ENCODE assay signal across 1 cellular context in the genomic region with DNA sequence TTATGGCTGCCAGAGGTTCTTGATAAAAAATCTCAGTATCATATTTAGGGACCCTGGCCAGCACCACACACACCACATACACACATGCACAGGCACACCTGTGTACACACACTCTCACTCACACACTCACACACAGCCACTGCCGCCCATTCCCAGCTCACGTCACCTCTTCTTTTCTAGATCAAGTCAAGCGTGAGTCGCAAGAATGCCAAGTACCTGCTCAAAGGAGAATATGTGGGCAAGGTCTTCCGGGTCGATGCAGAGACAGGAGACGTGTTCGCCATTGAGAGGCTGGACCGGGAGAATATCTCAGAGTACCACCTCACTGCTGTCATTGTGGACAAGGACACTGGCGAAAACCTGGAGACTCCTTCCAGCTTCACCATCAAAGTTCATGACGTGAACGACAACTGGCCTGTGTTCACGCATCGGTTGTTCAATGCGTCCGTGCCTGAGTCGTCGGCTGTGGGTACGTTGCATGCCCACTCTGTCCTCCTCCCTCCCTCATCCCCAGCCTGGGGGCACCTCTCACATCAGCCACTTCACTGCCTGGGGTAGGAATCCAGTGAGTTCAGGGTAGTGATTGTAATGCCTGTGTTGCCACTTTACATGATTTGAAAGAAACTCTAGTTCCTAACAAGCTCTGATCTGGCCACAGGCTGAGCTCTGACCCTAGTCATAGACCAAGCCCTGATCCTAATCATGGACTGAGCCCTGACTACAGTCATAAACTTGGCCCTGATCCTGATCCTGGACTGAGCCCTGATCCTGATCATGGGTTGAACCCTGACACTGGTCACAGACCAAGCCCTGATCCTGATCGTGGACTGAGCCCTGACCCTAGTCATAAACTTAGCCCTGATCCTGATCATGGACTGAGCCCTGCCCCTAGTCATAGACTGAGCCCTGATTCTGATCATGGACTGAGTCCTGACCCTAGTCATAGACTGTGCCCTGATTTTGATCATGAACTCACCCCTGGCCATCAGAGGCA.
TF ChIP-seq lines count a peak whose summit lies in the region.

No MANE protein-coding gene starts in this region.

TF ChIP-seq in HepG2, 621 proteins besides CTCF, POLR2A, EP300 and RAD21 (continued from another document and continues in another):
- TF ChIP-seq ISL2 (CRISPR knock-in tag; IDR thresholded peaks at IDR 0.05) (no peak), ZNF713 (CRISPR knock-in tag; IDR thresholded peaks at IDR 0.05) (no peak), ZNF577 (CRISPR knock-in tag; IDR thresholded peaks at IDR 0.05; ENCODE audit: borderline replicate concordance, low read depth) (no peak), NKX3-1 (CRISPR knock-in tag; IDR thresholded peaks at IDR 0.05) (no peak), ZNF543 (CRISPR knock-in tag; IDR thresholded peaks at IDR 0.05) (no peak), NCOA1 (CRISPR knock-in tag; IDR thresholded peaks at IDR 0.05) (no peak), KDM3A (CRISPR knock-in tag; IDR thresholded peaks at IDR 0.05; ENCODE audit: low read depth) (no peak), HMGA1 (CRISPR knock-in tag; conservative IDR thresholded peaks at IDR 0.05) (no peak), MLLT10 (CRISPR knock-in tag; IDR thresholded peaks at IDR 0.05) (no peak), CBX1 (IDR thresholded peaks at IDR 0.05; ENCODE audit: low read depth) (no peak), SMAD9 (CRISPR knock-in tag; IDR thresholded peaks at IDR 0.05) (no peak), PAF1 (CRISPR knock-in tag; IDR thresholded peaks at IDR 0.05) (no peak), RARG (CRISPR knock-in tag; IDR thresholded peaks at IDR 0.05; ENCODE audit: low read depth) (no peak), NONO (IDR thresholded peaks at IDR 0.05) (no peak), NONO (CRISPR knock-in tag; conservative IDR thresholded peaks at IDR 0.05) (0 out of 2 replicates have a peak, but pooled peaks have one; percentile 26), PHF20 (CRISPR knock-in tag; IDR thresholded peaks at IDR 0.05) (no peak)
- TF ChIP-seq, protein P1, sequence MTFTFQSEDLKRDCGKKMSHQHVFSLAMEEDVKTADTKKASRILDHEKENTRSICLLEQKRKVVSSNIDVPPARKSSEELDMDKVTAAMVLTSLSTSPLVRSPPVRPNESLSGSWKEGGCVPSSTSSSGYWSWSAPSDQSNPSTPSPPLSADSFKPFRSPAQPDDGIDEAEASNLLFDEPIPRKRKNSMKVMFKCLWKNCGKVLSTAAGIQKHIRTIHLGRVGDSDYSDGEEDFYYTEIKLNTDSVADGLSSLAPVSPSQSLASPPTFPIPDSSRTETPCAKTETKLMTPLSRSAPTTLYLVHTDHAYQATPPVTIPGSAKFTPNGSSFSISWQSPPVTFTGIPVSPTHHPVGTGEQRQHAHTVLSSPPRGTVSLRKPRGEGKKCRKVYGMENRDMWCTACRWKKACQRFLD (CRISPR knock-in tag; IDR thresholded peaks at IDR 0.05; ENCODE audit: borderline replicate concordance), result no peak
- TF ChIP-seq, protein P2, sequence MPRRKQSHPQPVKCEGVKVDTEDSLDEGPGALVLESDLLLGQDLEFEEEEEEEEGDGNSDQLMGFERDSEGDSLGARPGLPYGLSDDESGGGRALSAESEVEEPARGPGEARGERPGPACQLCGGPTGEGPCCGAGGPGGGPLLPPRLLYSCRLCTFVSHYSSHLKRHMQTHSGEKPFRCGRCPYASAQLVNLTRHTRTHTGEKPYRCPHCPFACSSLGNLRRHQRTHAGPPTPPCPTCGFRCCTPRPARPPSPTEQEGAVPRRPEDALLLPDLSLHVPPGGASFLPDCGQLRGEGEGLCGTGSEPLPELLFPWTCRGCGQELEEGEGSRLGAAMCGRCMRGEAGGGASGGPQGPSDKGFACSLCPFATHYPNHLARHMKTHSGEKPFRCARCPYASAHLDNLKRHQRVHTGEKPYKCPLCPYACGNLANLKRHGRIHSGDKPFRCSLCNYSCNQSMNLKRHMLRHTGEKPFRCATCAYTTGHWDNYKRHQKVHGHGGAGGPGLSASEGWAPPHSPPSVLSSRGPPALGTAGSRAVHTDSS (CRISPR knock-in tag; conservative IDR thresholded peaks at IDR 0.05), result no peak
- TF ChIP-seq, protein P3, sequence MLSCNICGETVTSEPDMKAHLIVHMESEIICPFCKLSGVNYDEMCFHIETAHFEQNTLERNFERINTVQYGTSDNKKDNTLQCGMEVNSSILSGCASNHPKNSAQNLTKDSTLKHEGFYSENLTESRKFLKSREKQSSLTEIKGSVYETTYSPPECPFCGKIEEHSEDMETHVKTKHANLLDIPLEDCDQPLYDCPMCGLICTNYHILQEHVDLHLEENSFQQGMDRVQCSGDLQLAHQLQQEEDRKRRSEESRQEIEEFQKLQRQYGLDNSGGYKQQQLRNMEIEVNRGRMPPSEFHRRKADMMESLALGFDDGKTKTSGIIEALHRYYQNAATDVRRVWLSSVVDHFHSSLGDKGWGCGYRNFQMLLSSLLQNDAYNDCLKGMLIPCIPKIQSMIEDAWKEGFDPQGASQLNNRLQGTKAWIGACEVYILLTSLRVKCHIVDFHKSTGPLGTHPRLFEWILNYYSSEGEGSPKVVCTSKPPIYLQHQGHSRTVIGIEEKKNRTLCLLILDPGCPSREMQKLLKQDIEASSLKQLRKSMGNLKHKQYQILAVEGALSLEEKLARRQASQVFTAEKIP (CRISPR knock-in tag; IDR thresholded peaks at IDR 0.05; ENCODE audit: borderline replicate concordance), result no peak
- TF ChIP-seq, protein P4, sequence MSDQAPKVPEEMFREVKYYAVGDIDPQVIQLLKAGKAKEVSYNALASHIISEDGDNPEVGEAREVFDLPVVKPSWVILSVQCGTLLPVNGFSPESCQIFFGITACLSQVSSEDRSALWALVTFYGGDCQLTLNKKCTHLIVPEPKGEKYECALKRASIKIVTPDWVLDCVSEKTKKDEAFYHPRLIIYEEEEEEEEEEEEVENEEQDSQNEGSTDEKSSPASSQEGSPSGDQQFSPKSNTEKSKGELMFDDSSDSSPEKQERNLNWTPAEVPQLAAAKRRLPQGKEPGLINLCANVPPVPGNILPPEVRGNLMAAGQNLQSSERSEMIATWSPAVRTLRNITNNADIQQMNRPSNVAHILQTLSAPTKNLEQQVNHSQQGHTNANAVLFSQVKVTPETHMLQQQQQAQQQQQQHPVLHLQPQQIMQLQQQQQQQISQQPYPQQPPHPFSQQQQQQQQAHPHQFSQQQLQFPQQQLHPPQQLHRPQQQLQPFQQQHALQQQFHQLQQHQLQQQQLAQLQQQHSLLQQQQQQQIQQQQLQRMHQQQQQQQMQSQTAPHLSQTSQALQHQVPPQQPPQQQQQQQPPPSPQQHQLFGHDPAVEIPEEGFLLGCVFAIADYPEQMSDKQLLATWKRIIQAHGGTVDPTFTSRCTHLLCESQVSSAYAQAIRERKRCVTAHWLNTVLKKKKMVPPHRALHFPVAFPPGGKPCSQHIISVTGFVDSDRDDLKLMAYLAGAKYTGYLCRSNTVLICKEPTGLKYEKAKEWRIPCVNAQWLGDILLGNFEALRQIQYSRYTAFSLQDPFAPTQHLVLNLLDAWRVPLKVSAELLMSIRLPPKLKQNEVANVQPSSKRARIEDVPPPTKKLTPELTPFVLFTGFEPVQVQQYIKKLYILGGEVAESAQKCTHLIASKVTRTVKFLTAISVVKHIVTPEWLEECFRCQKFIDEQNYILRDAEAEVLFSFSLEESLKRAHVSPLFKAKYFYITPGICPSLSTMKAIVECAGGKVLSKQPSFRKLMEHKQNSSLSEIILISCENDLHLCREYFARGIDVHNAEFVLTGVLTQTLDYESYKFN (CRISPR knock-in tag; conservative IDR thresholded peaks at IDR 0.05), result no peak
- TF ChIP-seq, protein P5, sequence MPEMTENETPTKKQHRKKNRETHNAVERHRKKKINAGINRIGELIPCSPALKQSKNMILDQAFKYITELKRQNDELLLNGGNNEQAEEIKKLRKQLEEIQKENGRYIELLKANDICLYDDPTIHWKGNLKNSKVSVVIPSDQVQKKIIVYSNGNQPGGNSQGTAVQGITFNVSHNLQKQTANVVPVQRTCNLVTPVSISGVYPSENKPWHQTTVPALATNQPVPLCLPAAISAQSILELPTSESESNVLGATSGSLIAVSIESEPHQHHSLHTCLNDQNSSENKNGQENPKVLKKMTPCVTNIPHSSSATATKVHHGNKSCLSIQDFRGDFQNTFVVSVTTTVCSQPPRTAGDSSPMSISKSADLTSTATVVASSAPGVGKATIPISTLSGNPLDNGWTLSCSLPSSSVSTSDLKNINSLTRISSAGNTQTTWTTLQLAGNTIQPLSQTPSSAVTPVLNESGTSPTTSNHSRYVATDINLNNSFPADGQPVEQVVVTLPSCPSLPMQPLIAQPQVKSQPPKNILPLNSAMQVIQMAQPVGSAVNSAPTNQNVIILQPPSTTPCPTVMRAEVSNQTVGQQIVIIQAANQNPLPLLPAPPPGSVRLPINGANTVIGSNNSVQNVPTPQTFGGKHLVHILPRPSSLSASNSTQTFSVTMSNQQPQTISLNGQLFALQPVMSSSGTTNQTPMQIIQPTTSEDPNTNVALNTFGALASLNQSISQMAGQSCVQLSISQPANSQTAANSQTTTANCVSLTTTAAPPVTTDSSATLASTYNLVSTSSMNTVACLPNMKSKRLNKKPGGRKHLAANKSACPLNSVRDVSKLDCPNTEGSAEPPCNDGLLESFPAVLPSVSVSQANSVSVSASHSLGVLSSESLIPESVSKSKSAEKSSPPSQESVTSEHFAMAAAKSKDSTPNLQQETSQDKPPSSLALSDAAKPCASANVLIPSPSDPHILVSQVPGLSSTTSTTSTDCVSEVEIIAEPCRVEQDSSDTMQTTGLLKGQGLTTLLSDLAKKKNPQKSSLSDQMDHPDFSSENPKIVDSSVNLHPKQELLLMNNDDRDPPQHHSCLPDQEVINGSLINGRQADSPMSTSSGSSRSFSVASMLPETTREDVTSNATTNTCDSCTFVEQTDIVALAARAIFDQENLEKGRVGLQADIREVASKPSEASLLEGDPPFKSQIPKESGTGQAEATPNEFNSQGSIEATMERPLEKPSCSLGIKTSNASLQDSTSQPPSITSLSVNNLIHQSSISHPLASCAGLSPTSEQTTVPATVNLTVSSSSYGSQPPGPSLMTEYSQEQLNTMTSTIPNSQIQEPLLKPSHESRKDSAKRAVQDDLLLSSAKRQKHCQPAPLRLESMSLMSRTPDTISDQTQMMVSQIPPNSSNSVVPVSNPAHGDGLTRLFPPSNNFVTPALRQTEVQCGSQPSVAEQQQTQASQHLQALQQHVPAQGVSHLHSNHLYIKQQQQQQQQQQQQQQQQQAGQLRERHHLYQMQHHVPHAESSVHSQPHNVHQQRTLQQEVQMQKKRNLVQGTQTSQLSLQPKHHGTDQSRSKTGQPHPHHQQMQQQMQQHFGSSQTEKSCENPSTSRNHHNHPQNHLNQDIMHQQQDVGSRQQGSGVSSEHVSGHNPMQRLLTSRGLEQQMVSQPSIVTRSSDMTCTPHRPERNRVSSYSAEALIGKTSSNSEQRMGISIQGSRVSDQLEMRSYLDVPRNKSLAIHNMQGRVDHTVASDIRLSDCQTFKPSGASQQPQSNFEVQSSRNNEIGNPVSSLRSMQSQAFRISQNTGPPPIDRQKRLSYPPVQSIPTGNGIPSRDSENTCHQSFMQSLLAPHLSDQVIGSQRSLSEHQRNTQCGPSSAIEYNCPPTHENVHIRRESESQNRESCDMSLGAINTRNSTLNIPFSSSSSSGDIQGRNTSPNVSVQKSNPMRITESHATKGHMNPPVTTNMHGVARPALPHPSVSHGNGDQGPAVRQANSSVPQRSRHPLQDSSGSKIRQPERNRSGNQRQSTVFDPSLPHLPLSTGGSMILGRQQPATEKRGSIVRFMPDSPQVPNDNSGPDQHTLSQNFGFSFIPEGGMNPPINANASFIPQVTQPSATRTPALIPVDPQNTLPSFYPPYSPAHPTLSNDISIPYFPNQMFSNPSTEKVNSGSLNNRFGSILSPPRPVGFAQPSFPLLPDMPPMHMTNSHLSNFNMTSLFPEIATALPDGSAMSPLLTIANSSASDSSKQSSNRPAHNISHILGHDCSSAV (CRISPR knock-in tag; IDR thresholded peaks at IDR 0.05; ENCODE audit: borderline replicate concordance), result no peak
- TF ChIP-seq, protein P6, sequence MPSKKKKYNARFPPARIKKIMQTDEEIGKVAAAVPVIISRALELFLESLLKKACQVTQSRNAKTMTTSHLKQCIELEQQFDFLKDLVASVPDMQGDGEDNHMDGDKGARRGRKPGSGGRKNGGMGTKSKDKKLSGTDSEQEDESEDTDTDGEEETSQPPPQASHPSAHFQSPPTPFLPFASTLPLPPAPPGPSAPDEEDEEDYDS (CRISPR knock-in tag; IDR thresholded peaks at IDR 0.05), result no peak
- TF ChIP-seq, protein P7, sequence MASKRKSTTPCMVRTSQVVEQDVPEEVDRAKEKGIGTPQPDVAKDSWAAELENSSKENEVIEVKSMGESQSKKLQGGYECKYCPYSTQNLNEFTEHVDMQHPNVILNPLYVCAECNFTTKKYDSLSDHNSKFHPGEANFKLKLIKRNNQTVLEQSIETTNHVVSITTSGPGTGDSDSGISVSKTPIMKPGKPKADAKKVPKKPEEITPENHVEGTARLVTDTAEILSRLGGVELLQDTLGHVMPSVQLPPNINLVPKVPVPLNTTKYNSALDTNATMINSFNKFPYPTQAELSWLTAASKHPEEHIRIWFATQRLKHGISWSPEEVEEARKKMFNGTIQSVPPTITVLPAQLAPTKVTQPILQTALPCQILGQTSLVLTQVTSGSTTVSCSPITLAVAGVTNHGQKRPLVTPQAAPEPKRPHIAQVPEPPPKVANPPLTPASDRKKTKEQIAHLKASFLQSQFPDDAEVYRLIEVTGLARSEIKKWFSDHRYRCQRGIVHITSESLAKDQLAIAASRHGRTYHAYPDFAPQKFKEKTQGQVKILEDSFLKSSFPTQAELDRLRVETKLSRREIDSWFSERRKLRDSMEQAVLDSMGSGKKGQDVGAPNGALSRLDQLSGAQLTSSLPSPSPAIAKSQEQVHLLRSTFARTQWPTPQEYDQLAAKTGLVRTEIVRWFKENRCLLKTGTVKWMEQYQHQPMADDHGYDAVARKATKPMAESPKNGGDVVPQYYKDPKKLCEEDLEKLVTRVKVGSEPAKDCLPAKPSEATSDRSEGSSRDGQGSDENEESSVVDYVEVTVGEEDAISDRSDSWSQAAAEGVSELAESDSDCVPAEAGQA (IDR thresholded peaks at IDR 0.05; ENCODE audit: low read depth), result no peak
- TF ChIP-seq, protein P7 (CRISPR knock-in tag; IDR thresholded peaks at IDR 0.05; ENCODE audit: borderline replicate concordance), result no peak
- TF ChIP-seq, protein P8, sequence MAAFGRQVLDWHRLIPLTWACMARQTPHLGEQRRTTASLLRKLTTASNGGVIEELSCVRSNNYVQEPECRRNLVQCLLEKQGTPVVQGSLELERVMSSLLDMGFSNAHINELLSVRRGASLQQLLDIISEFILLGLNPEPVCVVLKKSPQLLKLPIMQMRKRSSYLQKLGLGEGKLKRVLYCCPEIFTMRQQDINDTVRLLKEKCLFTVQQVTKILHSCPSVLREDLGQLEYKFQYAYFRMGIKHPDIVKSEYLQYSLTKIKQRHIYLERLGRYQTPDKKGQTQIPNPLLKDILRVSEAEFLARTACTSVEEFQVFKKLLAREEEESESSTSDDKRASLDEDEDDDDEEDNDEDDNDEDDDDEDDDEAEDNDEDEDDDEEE (CRISPR knock-in tag; IDR thresholded peaks at IDR 0.05), result no peak
